In genomic region chr9:88173378-88173999, GRCh38 we compare ENCODE assay signal across 8 cellular contexts. TPM values are rescaled to one million over a fixed set of nuclear protein-coding genes. Genes with fewer than 3 reads are reported as not detected.
DNase-seq lines count a peak whose midpoint lies in the region; ATAC-seq and TF ChIP-seq lines count a peak whose summit lies in the region.

No MANE protein-coding gene starts in this region.

- H3K79me2 ChIP-seq in OCI-LY7 (ENCODE audit: insufficient read depth, low read depth, low read length): no peaks in the 10 kb centered on the region

- H3K9me2 ChIP-seq in OCI-LY7 (ENCODE audit: insufficient read depth, low read length): no peaks in the 10 kb centered on the region

- H3K36me3 ChIP-seq in H7 (replicated peaks; ENCODE audit: control insufficient read depth, insufficient read depth, low read length) (no peaks in the 10 kb centered on the region), OCI-LY7 (ENCODE audit: insufficient read depth, low read length) (no peaks in the 10 kb centered on the region)

- DNase-seq in AG20443 (ENCODE audit: low spot score) (peak; percentile 63), H7 (peak; percentile 71), OCI-LY7 (ENCODE audit: low spot score) (peak; percentile 82), glomerular endothelial cell (ENCODE audit: extremely low read depth, low read depth, low spot score) (peak; percentile 42)
- peak; percentile 51 to 54 for DNase-seq in activated T-cell treated with anti-CD3 and anti-CD28 coated beads, Interleukin-2, amount 50 U/mL, for 48 hours
- peak; percentile 63 for DNase-seq in stimulated activated CD4-positive, alpha-beta T cell treated with anti-CD3 and anti-CD28 coated beads, Interleukin-15, amount 100 ng/mL, for 24 hours

- no peak overlapping the region for H3K4me2 ChIP-seq in OCI-LY7 (ENCODE audit: low read length)

- peak; percentile 100 for TF ChIP-seq CTCF in OCI-LY7 (conservative IDR thresholded peaks at IDR 0.05; ENCODE audit: low read length)

- intact Hi-C loops in OCI-LY7 (cut with micrococcal nuclease; ENCODE audit: unreplicated experiment): loop anchor here (2.0 to 10.0 kb wide), 2 partner anchors 211 to 405 kb away; partner anchors contain the start of gene SPIN1

- H3K27ac ChIP-seq in OCI-LY7 (ENCODE audit: low read depth, low read length, poor library complexity, severe bottlenecking): no peak overlapping the region

- H2AFZ ChIP-seq in OCI-LY7 (ENCODE audit: low read length): no peak overlapping the region

- H3K4me3 ChIP-seq in H7 (ENCODE audit: insufficient read depth, low read depth, low read length) (no peak overlapping the region), OCI-LY7 (ENCODE audit: low read depth, low read length, poor library complexity, severe bottlenecking) (no peak overlapping the region)

- H3K27me3 ChIP-seq in H7 (ENCODE audit: control insufficient read depth, insufficient read depth, low read length): no peaks in the 10 kb centered on the region

- H4K20me1 ChIP-seq in OCI-LY7 (ENCODE audit: insufficient read depth, low read length): no peaks in the 10 kb centered on the region

- BruUV-seq in OCI-LY7 (replicated peaks; lab: Mats Ljungman, UMichigan): no TSS peak

- CTCF ChIA-PET in OCI-LY7 (lab: Charles Lee; ENCODE audit: unreplicated experiment): interaction anchor here (1.1 kb wide), 1 partner anchor 405 kb away, joined by 3 read pairs; no protein-coding TSS in a partner anchor

- no peaks in the 10 kb centered on the region for H3K9me3 ChIP-seq in OCI-LY7 (ENCODE audit: low read length)

- no peak for ATAC-seq in HG02623 (IDR thresholded peaks at IDR 0.05; ENCODE audit: unreplicated experiment)
- no peak for ATAC-seq in HG03460 (IDR thresholded peaks at IDR 0.05; ENCODE audit: unreplicated experiment)

- POLR2A ChIA-PET in OCI-LY7 (lab: Charles Lee): interaction anchor here (0.8 kb wide), 1 partner anchor 748 kb away, joined by 4 read pairs; no protein-coding TSS in a partner anchor

- no peaks in the 10 kb centered on the region for H3K4me1 ChIP-seq in OCI-LY7 (ENCODE audit: insufficient read depth, low read length, poor library complexity, severe bottlenecking)

RNA-seq across cellular contexts. Expression of gene SPATA31C2, which starts 35.2 kb away (rescaled TPM):
- 0.14 TPM in 1 of 2 replicates, not detected in the other for total RNA-seq in H7 (2014; rRNA removed; shearing (Covaris generic))
- not detected in 2 replicates for total RNA-seq in OCI-LY7 (2014; rRNA removed; shearing (Covaris generic))
- total RNA-seq in OCI-LY7 (2022) (not detected in 2 replicates), glomerular endothelial cell (not detected in 2 replicates)
